12 cellular contexts compared by ENCODE assay signal in the genomic region with DNA sequence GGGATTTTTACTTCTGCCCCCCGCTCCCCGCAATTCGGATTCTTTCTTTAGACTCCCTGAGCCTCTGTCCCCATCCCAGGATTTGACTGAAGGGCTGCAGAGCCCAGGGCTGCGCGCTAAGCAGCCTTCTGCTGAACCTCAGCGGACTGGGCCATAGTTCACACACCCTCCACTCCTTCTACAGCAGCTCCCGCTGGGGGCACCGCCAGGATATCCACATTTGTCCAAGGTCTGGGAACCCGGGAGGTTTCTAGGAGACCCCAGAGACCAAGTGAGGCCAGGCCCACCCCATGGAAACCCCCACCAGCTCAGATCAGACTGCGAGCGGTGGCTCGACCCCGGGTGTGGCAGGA.
DNase-seq lines count a peak whose midpoint lies in the region; ATAC-seq and TF ChIP-seq lines count a peak whose summit lies in the region.
"Had no signal": no experiment of that assay in that cellular context is flagged by ENCODE, and none has a peak within 500 bp of the region (broad histone marks: within the 10 kb centered on the region; RNA-seq: fewer than 3 reads in every experiment).

No MANE protein-coding gene starts in this region.

- H2BK5ac ChIP-seq in mesenchymal stem cell (ENCODE audit: low read depth, low read length, poor library complexity, severe bottlenecking): no peak overlapping the region

- no peak overlapping the region for H4K91ac ChIP-seq in mesenchymal stem cell (ENCODE audit: low read length)

- H3K9me3 ChIP-seq in ES-I3 (ENCODE audit: control insufficient read depth, insufficient read depth, low read length) (no peaks in the 10 kb centered on the region), mesenchymal stem cell (ENCODE audit: control insufficient read depth, low read length) (no peaks in the 10 kb centered on the region)
- H3K9me3 ChIP-seq in naive thymus-derived CD4-positive, alpha-beta T cell (ENCODE audit: control insufficient read depth in 2 of 3, low read length in 3 of 3): no peaks in the 10 kb centered on the region

- POLR2A ChIA-PET in naive thymus-derived CD4-positive, alpha-beta T cell (lab: Charles Lee): no interaction called here

- peak overlapping the region; percentile 72 for H3K4me3 ChIP-seq in coronary artery
- no peak overlapping the region for H3K4me3 ChIP-seq in mesenchymal stem cell (ENCODE audit: insufficient read depth in 1 of 2, low read depth in 1 of 2, low read length in 2 of 2)
- H3K4me3 ChIP-seq in naive thymus-derived CD4-positive, alpha-beta T cell (ENCODE audit: low read length): no peak overlapping the region

- no peak overlapping the region for H2AFZ ChIP-seq in mesenchymal stem cell (ENCODE audit: low read depth, low read length)

- H3K14ac ChIP-seq in mesenchymal stem cell (ENCODE audit: low read length in 2 of 2): no peak overlapping the region

- peaks cover 7% of the 10 kb centered on the region for H3K4me1 ChIP-seq in ES-I3 (ENCODE audit: insufficient read depth, low read length)
- peaks cover 13% of the 10 kb centered on the region for H3K4me1 ChIP-seq in mesenchymal stem cell (ENCODE audit: control insufficient read depth, insufficient read depth, low read depth, low read length)
- no peaks in the 10 kb centered on the region for H3K4me1 ChIP-seq in naive thymus-derived CD4-positive, alpha-beta T cell (ENCODE audit: control insufficient read depth in 2 of 2, insufficient read depth in 2 of 2, low read length in 2 of 2)

- CTCF ChIA-PET in naive thymus-derived CD4-positive, alpha-beta T cell (lab: Charles Lee): no interaction called here

- H2BK12ac ChIP-seq in mesenchymal stem cell (ENCODE audit: low read length in 2 of 2): no peak overlapping the region

- no peaks in the 10 kb centered on the region for H3K79me1 ChIP-seq in mesenchymal stem cell (replicated peaks; ENCODE audit: low read length, poor library complexity, severe bottlenecking)

- H2AK5ac ChIP-seq in mesenchymal stem cell (ENCODE audit: low read length, severe bottlenecking): no peak overlapping the region

- peaks cover 0 to 6% (median 0%) of the 10 kb centered on the region in 11 donors for H3K9me3 Mint-ChIP-seq in naive thymus-derived CD4-positive, alpha-beta T cell
- H3K9me3 Mint-ChIP-seq: activated B cell treated with CpG ODN at 0.5 μM for 24 hours; activated T-cell treated with anti-CD3 and anti-CD28 coated beads, Interleukin-2, amount 50 U/mL, for 72 hours had no signal

- H2BK15ac ChIP-seq in mesenchymal stem cell (ENCODE audit: low read depth, poor library complexity, severe bottlenecking): no peak overlapping the region

- H3K4me1 Mint-ChIP-seq in naive thymus-derived CD4-positive, alpha-beta T cell: peaks cover 0 to 2% (median 0%) of the 10 kb centered on the region in 7 donors
- H3K4me1 Mint-ChIP-seq: activated B cell treated with CpG ODN at 0.5 μM for 24 hours had no signal

- no peak overlapping the region for H4K8ac ChIP-seq in mesenchymal stem cell (ENCODE audit: low read length)

- no peak overlapping the region for H2BK120ac ChIP-seq in mesenchymal stem cell (ENCODE audit: low read depth, low read length)

- DNase-seq in NCI-H1417 (lab: John Stamatoyannopoulos, UW) (peak; percentile 79 to 92 (median 91)), coronary artery (ENCODE audit: low spot score) (no peak), mesenchymal stem cell (no peak), NCI-H526 treated with DMSO at 0.1 percent for 48 hours (lab: John Stamatoyannopoulos, UW) (no peak)
- DNase-seq in activated CD4-positive, alpha-beta T cell treated with anti-CD3 and anti-CD28 coated beads, Interleukin-2, amount 50 U/mL, for 4 hours: no peak
- DNase-seq in stimulated activated naive CD4-positive, alpha-beta T cell (lab: John Stamatoyannopoulos, UW): no peak
- DNase-seq in naive thymus-derived CD4-positive, alpha-beta T cell: no peak
- DNase-seq: activated B cell treated with CpG ODN at 0.5 μM for 24 hours; activated T-cell treated with anti-CD3 and anti-CD28 coated beads, Interleukin-2, amount 50 U/mL, for 72 hours; Karpas-422 had no signal

- peaks cover 46 to 60% of the 10 kb centered on the region in 2 experiments for H3K27me3 ChIP-seq in mesenchymal stem cell (ENCODE audit: control insufficient read depth in 1 of 2, insufficient read depth in 1 of 2, low read length in 2 of 2)
- H3K27me3 ChIP-seq in naive thymus-derived CD4-positive, alpha-beta T cell (ENCODE audit: control insufficient read depth in 2 of 2, insufficient read depth in 2 of 2, low read length in 2 of 2): peaks cover 0 to 6% of the 10 kb centered on the region in 2 donors

- TF ChIP-seq CTCF in coronary artery (IDR thresholded peaks at IDR 0.05): no peak

- no peak overlapping the region for H3K27ac ChIP-seq in coronary artery
- H3K27ac ChIP-seq in mesenchymal stem cell (ENCODE audit: low read length, poor library complexity, severe bottlenecking): no peak overlapping the region
- no peak overlapping the region for H3K27ac ChIP-seq in naive thymus-derived CD4-positive, alpha-beta T cell (ENCODE audit: low read depth, low read length)
- H3K27ac ChIP-seq: brain microvascular endothelial cell had no signal

- peak overlapping the region; percentile 50; the same call in 1 of the 2 replicates for H3K9ac ChIP-seq in ES-I3 (ENCODE audit: low read depth, low read length)
- no peak overlapping the region for H3K9ac ChIP-seq in mesenchymal stem cell (ENCODE audit: low read length)

- H3K23ac ChIP-seq in mesenchymal stem cell (ENCODE audit: low read length in 2 of 2): no peak overlapping the region

- H3K36me3 ChIP-seq in ES-I3 (ENCODE audit: insufficient read depth, low read length) (no peaks in the 10 kb centered on the region), mesenchymal stem cell (ENCODE audit: control insufficient read depth in 1 of 2, insufficient read depth in 2 of 2, low read depth in 1 of 2, low read length in 2 of 2) (no peaks in the 10 kb centered on the region)
- H3K36me3 ChIP-seq in naive thymus-derived CD4-positive, alpha-beta T cell (ENCODE audit: control insufficient read depth in 2 of 3, insufficient read depth in 3 of 3, low read length in 3 of 3): no peaks in the 10 kb centered on the region
- H3K36me3 ChIP-seq: brain microvascular endothelial cell had no signal

- intact Hi-C loops in naive thymus-derived CD4-positive, alpha-beta T cell (cut with micrococcal nuclease): no loop called here

- no peaks in the 10 kb centered on the region for H3K36me3 Mint-ChIP-seq in naive thymus-derived CD4-positive, alpha-beta T cell

- H3K27me3 Mint-ChIP-seq in naive thymus-derived CD4-positive, alpha-beta T cell: peaks cover 51 to 72% (median 56%) of the 10 kb centered on the region in 5 donors

- no peak overlapping the region for H3K4me3 Mint-ChIP-seq in naive thymus-derived CD4-positive, alpha-beta T cell
- H3K4me3 Mint-ChIP-seq: activated B cell treated with CpG ODN at 0.5 μM for 24 hours; activated T-cell treated with anti-CD3 and anti-CD28 coated beads, Interleukin-2, amount 50 U/mL, for 72 hours had no signal

- no peak for ATAC-seq in naive thymus-derived CD4-positive, alpha-beta T cell
- ATAC-seq: activated T-cell treated with anti-CD3 and anti-CD28 coated beads, Interleukin-2, amount 50 U/mL, for 72 hours had no signal

- H3K4me2 ChIP-seq in mesenchymal stem cell (ENCODE audit: low read length, poor library complexity, severe bottlenecking): peak overlapping the region; percentile 17

- H3K4ac ChIP-seq in mesenchymal stem cell (ENCODE audit: low read depth in 1 of 2, low read length in 2 of 2): no peak overlapping the region

- H3K27ac Mint-ChIP-seq in naive thymus-derived CD4-positive, alpha-beta T cell: no peak overlapping the region
- H3K27ac Mint-ChIP-seq: activated B cell treated with CpG ODN at 0.5 μM for 24 hours; activated T-cell treated with anti-CD3 and anti-CD28 coated beads, Interleukin-2, amount 50 U/mL, for 72 hours had no signal

- no peak overlapping the region for H3K18ac ChIP-seq in mesenchymal stem cell (ENCODE audit: low read depth in 1 of 2, low read length in 2 of 2)

- 8% methylated on average over 13 of the region's 13 CpGs for WGBS in mesenchymal stem cell

Comparison
In these comparisons a context has a peak if more than half of its experiments do, and no peak if none do; other contexts are left out.
1. DNase-seq: peak in NCI-H1417 (3 of 3); none in coronary artery (single experiment), mesenchymal stem cell (single experiment), NCI-H526 treated with DMSO at 0.1 percent for 48 hours (single experiment), activated CD4-positive, alpha-beta T cell treated with anti-CD3 and anti-CD28 coated beads, Interleukin-2, amount 50 U/mL, for 4 hours (0 of 2), stimulated activated naive CD4-positive, alpha-beta T cell (0 of 6) and naive thymus-derived CD4-positive, alpha-beta T cell (0 of 9).